Comparison of ENCODE assay signal across 8 cellular contexts in genomic region chr2:62309465-62310091, GRCh38.
DNase-seq lines count a peak whose midpoint lies in the region; ATAC-seq and TF ChIP-seq lines count a peak whose summit lies in the region.

No MANE protein-coding gene starts in this region.

- H3K27me3 ChIP-seq in BE2C (no peaks in the 10 kb centered on the region), neutrophil (no peaks in the 10 kb centered on the region), prostate gland (replicated peaks; ENCODE audit: insufficient read depth) (no peaks in the 10 kb centered on the region)

- H3K27ac ChIP-seq in neutrophil = peak overlapping the region; percentile 51
- H3K27ac ChIP-seq in prostate gland = no peak overlapping the region

- H3K4me1 ChIP-seq in BE2C (peaks cover 25% of the 10 kb centered on the region), neutrophil (ENCODE audit: control insufficient read depth in 1 of 2, insufficient read depth in 1 of 2, low read depth in 1 of 2, low read length in 1 of 2) (peaks cover 49 to 53% of the 10 kb centered on the region in 2 experiments), prostate gland (replicated peaks) (peaks cover 15% of the 10 kb centered on the region)

- peak; percentile 58 for DNase-seq in BE2C
- DNase-seq in activated T-helper 2 cell treated with anti-CD3 and anti-CD28 coated beads, Interferon-gamma antibody, Interleukin-2, Interleukin-4, amounts not matched to agents 10 μg/mL and 5 μg/mL and 100 μg/mL, durations not matched to agents 14 hours and 24 hours and 36 hours (ENCODE audit: low spot score) = peak; percentile 12
- no peak for DNase-seq in DMS153 treated with DMSO at 0.1 percent for 48 hours (lab: John Stamatoyannopoulos, UW; ENCODE audit: unreplicated experiment)
- no peak for DNase-seq in NCI-H1417 (lab: John Stamatoyannopoulos, UW)
- DNase-seq in prostate gland (ENCODE audit: low spot score) = no peak

- H3K27me3 Mint-ChIP-seq in activated T-helper 2 cell treated with anti-CD3 and anti-CD28 coated beads, Interferon-gamma antibody, Interleukin-2, Interleukin-4, amounts not matched to agents 10 μg/mL and 5 μg/mL and 100 μg/mL, durations not matched to agents 14 hours and 24 hours and 36 hours (ENCODE audit: low read depth) = no peaks in the 10 kb centered on the region

- intact Hi-C loops in activated T-helper 2 cell treated with anti-CD3 and anti-CD28 coated beads, Interferon-gamma antibody, Interleukin-2, Interleukin-4, amounts not matched to agents 10 μg/mL and 5 μg/mL and 100 μg/mL, durations not matched to agents 14 hours and 24 hours and 36 hours (cut with micrococcal nuclease) = loop anchor here (5.0 kb wide), 2 partner anchors 398 to 1278 kb away; partner anchors contain the start of genes EHBP1, MDH1 and WDPCP
- intact Hi-C loops in prostate gland (cut with DNase I) = no loop called here

- no peaks in the 10 kb centered on the region for H3K9me3 Mint-ChIP-seq in activated T-helper 2 cell treated with anti-CD3 and anti-CD28 coated beads, Interferon-gamma antibody, Interleukin-2, Interleukin-4, amounts not matched to agents 10 μg/mL and 5 μg/mL and 100 μg/mL, durations not matched to agents 14 hours and 24 hours and 36 hours

- H3K4me3 ChIP-seq in BE2C (ENCODE audit: low read depth, low read length) (no peak overlapping the region), neutrophil (ENCODE audit: low read depth in 1 of 2, low read length in 1 of 2) (no peak overlapping the region), prostate gland (no peak overlapping the region)

- peak overlapping the region; percentile 24 for H3K4me3 Mint-ChIP-seq in activated T-helper 2 cell treated with anti-CD3 and anti-CD28 coated beads, Interferon-gamma antibody, Interleukin-2, Interleukin-4, amounts not matched to agents 10 μg/mL and 5 μg/mL and 100 μg/mL, durations not matched to agents 14 hours and 24 hours and 36 hours (ENCODE audit: low read depth)

- no peaks in the 10 kb centered on the region for H3K9me3 ChIP-seq in BE2C
- no peaks in the 10 kb centered on the region for H3K9me3 ChIP-seq in neutrophil
- H3K9me3 ChIP-seq in prostate gland = no peaks in the 10 kb centered on the region

- 40% methylated on average over 17 of the region's 17 CpGs for WGBS in prostate gland

- ATAC-seq in GM19324 (IDR thresholded peaks at IDR 0.05; ENCODE audit: low FRiP score, unreplicated experiment) (peak; percentile 61), HG03159 (IDR thresholded peaks at IDR 0.05; ENCODE audit: unreplicated experiment) (peak; percentile 62)

- TF ChIP-seq POLR2A in prostate gland (IDR thresholded peaks at IDR 0.05) = no peak

- peaks cover 71% of the 10 kb centered on the region for H3K4me1 Mint-ChIP-seq in activated T-helper 2 cell treated with anti-CD3 and anti-CD28 coated beads, Interferon-gamma antibody, Interleukin-2, Interleukin-4, amounts not matched to agents 10 μg/mL and 5 μg/mL and 100 μg/mL, durations not matched to agents 14 hours and 24 hours and 36 hours (ENCODE audit: low read depth)

- peak overlapping the region; percentile 78 for H3K27ac Mint-ChIP-seq in activated T-helper 2 cell treated with anti-CD3 and anti-CD28 coated beads, Interferon-gamma antibody, Interleukin-2, Interleukin-4, amounts not matched to agents 10 μg/mL and 5 μg/mL and 100 μg/mL, durations not matched to agents 14 hours and 24 hours and 36 hours

- H3K36me3 Mint-ChIP-seq in activated T-helper 2 cell treated with anti-CD3 and anti-CD28 coated beads, Interferon-gamma antibody, Interleukin-2, Interleukin-4, amounts not matched to agents 10 μg/mL and 5 μg/mL and 100 μg/mL, durations not matched to agents 14 hours and 24 hours and 36 hours (ENCODE audit: low read depth) = no peaks in the 10 kb centered on the region

- TF ChIP-seq CTCF in BE2C (IDR thresholded peaks at IDR 0.05; ENCODE audit: low read depth, low read length) = no peak
- no peak for TF ChIP-seq CTCF in neutrophil (IDR thresholded peaks at IDR 0.05)
- no peak for TF ChIP-seq CTCF in prostate gland (IDR thresholded peaks at IDR 0.05)

- H3K36me3 ChIP-seq in BE2C (no peaks in the 10 kb centered on the region), neutrophil (no peaks in the 10 kb centered on the region), prostate gland (no peaks in the 10 kb centered on the region)

Comparison
In these comparisons a context has a peak if more than half of its experiments do, and no peak if none do; other contexts are left out.
1. DNase-seq: peak in BE2C (single experiment) and activated T-helper 2 cell treated with anti-CD3 and anti-CD28 coated beads, Interferon-gamma antibody, Interleukin-2, Interleukin-4, amounts not matched to agents 10 μg/mL and 5 μg/mL and 100 μg/mL, durations not matched to agents 14 hours and 24 hours and 36 hours (single experiment); none in DMS153 treated with DMSO at 0.1 percent for 48 hours (single experiment), NCI-H1417 (0 of 3) and prostate gland (single experiment).